1 cellular context compared by ENCODE assay signal in genomic region chr10:99849525-99849924, GRCh38.
TF ChIP-seq lines count a peak whose summit lies in the region.

No MANE protein-coding gene starts in this region.

TF ChIP-seq in HepG2, 621 proteins besides CTCF, POLR2A, EP300 and RAD21 (continued from another document and continues in another):
- no peak for TF ChIP-seq ZBTB43 (CRISPR knock-in tag; conservative IDR thresholded peaks at IDR 0.05)
- no peak for TF ChIP-seq PCBP2 (optimal IDR thresholded peaks at IDR 0.05; ENCODE audit: low read depth, low read length, poor library complexity, severe bottlenecking)
- TF ChIP-seq FOXP4 (CRISPR knock-in tag; IDR thresholded peaks at IDR 0.05), result 0 out of 2 replicates have a peak, but pooled peaks have one; percentile 13
- no peak for TF ChIP-seq PITX1 (CRISPR knock-in tag; IDR thresholded peaks at IDR 0.05)
- peak; percentile 54; the same call in 1 of the 2 replicates for TF ChIP-seq CREM (IDR thresholded peaks at IDR 0.05)
- no peak for TF ChIP-seq CREM (CRISPR knock-in tag; IDR thresholded peaks at IDR 0.05)
- peak; percentile 36; the same call in 1 of the 2 replicates for TF ChIP-seq BCL6 (CRISPR knock-in tag; IDR thresholded peaks at IDR 0.05)
- TF ChIP-seq ELF3 (CRISPR knock-in tag; IDR thresholded peaks at IDR 0.05), result 0 out of 2 replicates have a peak, but pooled peaks have one; percentile 24
- TF ChIP-seq ZC3H4 (CRISPR knock-in tag; IDR thresholded peaks at IDR 0.05; ENCODE audit: borderline replicate concordance), result no peak
- no peak for TF ChIP-seq BATF2 (CRISPR knock-in tag; IDR thresholded peaks at IDR 0.05)
- 0 out of 2 replicates have a peak, but pooled peaks have one; percentile 52 for TF ChIP-seq ZNF614 (CRISPR knock-in tag; IDR thresholded peaks at IDR 0.05; ENCODE audit: borderline replicate concordance)
- no peak for TF ChIP-seq ZNF557 (CRISPR knock-in tag; IDR thresholded peaks at IDR 0.05)
- TF ChIP-seq CCDC6 (CRISPR knock-in tag; IDR thresholded peaks at IDR 0.05), result no peak
- TF ChIP-seq ZBTB33 (CRISPR knock-in tag; IDR thresholded peaks at IDR 0.05), result peak; percentile 76; the same call in 1 of the 2 replicates
- no peak for TF ChIP-seq ZGPAT (CRISPR knock-in tag; IDR thresholded peaks at IDR 0.05)
- no peak for TF ChIP-seq CREB1 (IDR thresholded peaks at IDR 0.05)
- no peak for TF ChIP-seq CREB1 (CRISPR knock-in tag; IDR thresholded peaks at IDR 0.05)
- TF ChIP-seq ZSCAN20 (CRISPR knock-in tag; IDR thresholded peaks at IDR 0.05; ENCODE audit: borderline replicate concordance), result no peak
- no peak for TF ChIP-seq ZNF430 (CRISPR knock-in tag; IDR thresholded peaks at IDR 0.05)
- TF ChIP-seq PAX8 (CRISPR knock-in tag; IDR thresholded peaks at IDR 0.05; ENCODE audit: borderline replicate concordance), result no peak
- no peak for TF ChIP-seq SP1 (IDR thresholded peaks at IDR 0.05)
- no peak for TF ChIP-seq SP1 (CRISPR knock-in tag; IDR thresholded peaks at IDR 0.05)
- TF ChIP-seq TCF12 (IDR thresholded peaks at IDR 0.05), result no peak
- TF ChIP-seq TCF12 (CRISPR knock-in tag; IDR thresholded peaks at IDR 0.05), result no peak
- no peak for TF ChIP-seq ZBTB10 (CRISPR knock-in tag; IDR thresholded peaks at IDR 0.05; ENCODE audit: borderline replicate concordance)
- peak; percentile 30; the same call in 1 of the 2 replicates for TF ChIP-seq PHF21A (CRISPR knock-in tag; IDR thresholded peaks at IDR 0.05)
- TF ChIP-seq ZNF773 (CRISPR knock-in tag; IDR thresholded peaks at IDR 0.05; ENCODE audit: borderline replicate concordance), result no peak
- TF ChIP-seq ERF (CRISPR knock-in tag; IDR thresholded peaks at IDR 0.05), result 0 out of 2 replicates have a peak, but pooled peaks have one; percentile 48
- TF ChIP-seq RARA (CRISPR knock-in tag; IDR thresholded peaks at IDR 0.05), result peak; percentile 41; the same call in 1 of the 2 replicates
- peak; percentile 57 for TF ChIP-seq PPARG (CRISPR knock-in tag; conservative IDR thresholded peaks at IDR 0.05)
- TF ChIP-seq FOXO4 (CRISPR knock-in tag; conservative IDR thresholded peaks at IDR 0.05), result no peak
- TF ChIP-seq HDAC6 (IDR thresholded peaks at IDR 0.05; ENCODE audit: low read depth, low read length), result no peak
- TF ChIP-seq NFRKB (IDR thresholded peaks at IDR 0.05), result no peak
- 0 out of 2 replicates have a peak, but pooled peaks have one; percentile 16 for TF ChIP-seq NR2F6 (IDR thresholded peaks at IDR 0.05)
- no peak for TF ChIP-seq NR2F6 (CRISPR knock-in tag; IDR thresholded peaks at IDR 0.05)
- no peak for TF ChIP-seq FOXP1 (IDR thresholded peaks at IDR 0.05)
- TF ChIP-seq FOXP1 (CRISPR knock-in tag; IDR thresholded peaks at IDR 0.05), result peak; percentile 32; the same call in 1 of the 2 replicates
- peak; percentile 57 for TF ChIP-seq ASH2L (IDR thresholded peaks at IDR 0.05; ENCODE audit: insufficient read length, low read depth, low read length)
- TF ChIP-seq RXRA (CRISPR knock-in tag; IDR thresholded peaks at IDR 0.05), result peak; percentile 26; the same call in 1 of the 2 replicates
- TF ChIP-seq ZBED4 (CRISPR knock-in tag; IDR thresholded peaks at IDR 0.05; ENCODE audit: borderline replicate concordance), result peak; percentile 86; the same call in 1 of the 2 replicates
- peak; percentile 76; the same call in 1 of the 2 replicates for TF ChIP-seq AHDC1 (CRISPR knock-in tag; IDR thresholded peaks at IDR 0.05; ENCODE audit: borderline replicate concordance)
- 0 out of 2 replicates have a peak, but pooled peaks have one; percentile 40 for TF ChIP-seq HOXA5 (CRISPR knock-in tag; IDR thresholded peaks at IDR 0.05)
